ENCODE assay signal across 22 cellular contexts in genomic region chr17:81206166-81206565, GRCh38. TPM values are rescaled to one million over a fixed set of nuclear protein-coding genes. Genes with fewer than 3 reads are reported as not detected.
"Had no signal": no experiment of that assay in that cellular context is flagged by ENCODE, and none has a peak within 500 bp of the region (broad histone marks: within the 10 kb centered on the region; RNA-seq: fewer than 3 reads in every experiment).

No MANE protein-coding gene starts in this region.

- H3K4me3 ChIP-seq: MG63, SJCRH30 had no signal

- H3K4me1 ChIP-seq: SJCRH30 had no signal

- H3K27ac ChIP-seq: SJCRH30 had no signal

- ATAC-seq: HepG2 had no signal

- H3K27me3 ChIP-seq: MG63, SJCRH30 had no signal

- H3K9me3 ChIP-seq: MG63, SJCRH30 had no signal

- H3K36me3 ChIP-seq: MG63 had no signal

- DNase-seq: IMR-90, Karpas-422, KG1, MG63, NCI-H1092, NCI-H1105 treated with DMSO at 0.1 percent for 48 hours, NCI-H1417 treated with DMSO at 0.1 percent for 48 hours, NCI-H146, NCI-H1694 treated with DMSO at 0.1 percent for 48 hours, NCI-H1930, NCI-H2081, NCI-H226, NCI-H446, NCI-H510A, NCI-H524 treated with DMSO at 0.1 percent for 48 hours, NCI-H69, NCI-H774, RPMI8226, SHP77, SJCRH30 had no signal

RNA-seq across cellular contexts. Expression of gene PVALEF, which starts 40.9 kb away (rescaled TPM):
- total RNA-seq: HT1080, IMR-90 had no signal
- polyA plus RNA-seq: IMR-90 had no signal
